22 cellular contexts compared by ENCODE assay signal in the genomic region with DNA sequence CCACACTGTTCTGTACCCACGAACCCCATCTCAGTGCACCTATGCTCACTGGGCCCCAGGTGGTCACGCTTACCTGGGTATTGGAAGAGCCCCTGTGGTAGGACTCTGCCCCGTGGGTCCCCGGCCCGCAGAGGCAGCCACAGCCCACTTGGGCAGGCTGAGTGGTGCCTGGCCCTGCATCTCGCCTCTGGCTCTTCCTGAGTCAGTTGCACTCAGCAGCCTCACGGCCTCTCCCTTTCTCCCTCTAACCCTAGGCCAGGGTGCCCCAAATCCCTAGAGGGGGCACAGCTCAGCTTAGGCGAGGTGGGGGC.
"Had no signal": no experiment of that assay in that cellular context is flagged by ENCODE, and none has a peak within 500 bp of the region (broad histone marks: within the 10 kb centered on the region; RNA-seq: fewer than 3 reads in every experiment).

No MANE protein-coding gene starts in this region.

- H3K27me3 ChIP-seq: dorsolateral prefrontal cortex, hepatocyte, thyroid gland had no signal

- DNase-seq: activated CD4-positive, alpha-beta T cell treated with anti-CD3 and anti-CD28 coated beads, Interleukin-2, amount 50 U/mL, for 1 hour; activated CD8-positive, alpha-beta memory T cell treated with anti-CD3 and anti-CD28 coated beads, Interleukin-2, amount 10 ng/mL, durations not matched to agents 7 days and 5 days; activated naive CD4-positive, alpha-beta T cell treated with Interleukin-2 at 50 U/mL for 16 hours; activated naive CD8-positive, alpha-beta T cell treated with anti-CD3 and anti-CD28 coated beads, Interleukin-2, amount 50 U/mL, for 24 hours; activated T-cell treated with anti-CD3 and anti-CD28 coated beads, Interleukin-2, amount 50 U/mL, for 1 hour; anterior cingulate cortex; caudate nucleus; dorsolateral prefrontal cortex; endodermal cell; foreskin fibroblast; nucleus accumbens; sigmoid colon; stimulated activated CD4-positive, alpha-beta T cell treated with anti-CD3 and anti-CD28 coated beads, Interleukin-4, amount 100 ng/mL, for 4 hours; stimulated activated naive CD4-positive, alpha-beta T cell treated with Interleukin-2 at 50 U/mL for 16 hours; T-helper 9 cell; thyroid gland had no signal

- H3K9me3 ChIP-seq: sigmoid colon, thyroid gland had no signal

- H3K4me2 ChIP-seq: hepatocyte had no signal

- H3K4me3 Mint-ChIP-seq: activated CD8-positive, alpha-beta memory T cell treated with anti-CD3 and anti-CD28 coated beads, Interleukin-2, amount 10 ng/mL, durations not matched to agents 7 days and 5 days; activated naive CD8-positive, alpha-beta T cell treated with anti-CD3 and anti-CD28 coated beads, Interleukin-2, amount 50 U/mL, for 24 hours; brain; endodermal cell; natural killer cell treated with Interleukin-12 subunit alpha and Interleukin-12 subunit beta and Interleukin-15 and Interleukin-18, amount 100 ng/mL, for 72 hours had no signal

- H2AFZ ChIP-seq: hepatocyte had no signal

- H3K36me3 Mint-ChIP-seq: brain; natural killer cell treated with Interleukin-12 subunit alpha and Interleukin-12 subunit beta and Interleukin-15 and Interleukin-18, amount 100 ng/mL, for 72 hours had no signal

- ATAC-seq: activated CD4-positive, CD25-positive, alpha-beta regulatory T cell treated with anti-CD3 and anti-CD28 coated beads, Interleukin-2, amount 50 U/mL, for 24 hours; activated CD8-positive, alpha-beta memory T cell treated with anti-CD3 and anti-CD28 coated beads, Interleukin-2, amount 10 ng/mL, durations not matched to agents 7 days and 5 days; activated naive CD8-positive, alpha-beta T cell treated with anti-CD3 and anti-CD28 coated beads, Interleukin-2, amount 50 U/mL, for 24 hours; natural killer cell treated with Interleukin-12 subunit alpha and Interleukin-12 subunit beta and Interleukin-15 and Interleukin-18, amount 100 ng/mL, for 72 hours had no signal

- H3K4me3 ChIP-seq: dorsolateral prefrontal cortex, hepatocyte, sigmoid colon, thyroid gland had no signal

- H3K27me3 Mint-ChIP-seq: activated CD8-positive, alpha-beta memory T cell treated with anti-CD3 and anti-CD28 coated beads, Interleukin-2, amount 10 ng/mL, durations not matched to agents 7 days and 5 days; activated naive CD8-positive, alpha-beta T cell treated with anti-CD3 and anti-CD28 coated beads, Interleukin-2, amount 50 U/mL, for 24 hours; natural killer cell treated with Interleukin-12 subunit alpha and Interleukin-12 subunit beta and Interleukin-15 and Interleukin-18, amount 100 ng/mL, for 72 hours had no signal

- H3K27ac ChIP-seq: dorsolateral prefrontal cortex, epithelial cell of prostate, hepatocyte, sigmoid colon, thyroid gland had no signal

- H3K79me2 ChIP-seq: hepatocyte had no signal

- H3K4me1 Mint-ChIP-seq: endodermal cell had no signal

- H3K9me3 Mint-ChIP-seq: activated naive CD8-positive, alpha-beta T cell treated with anti-CD3 and anti-CD28 coated beads, Interleukin-2, amount 50 U/mL, for 24 hours; activated T-helper 2 cell treated with anti-CD3 and anti-CD28 coated beads, Interferon-gamma antibody, Interleukin-2, Interleukin-4, amounts not matched to agents 10 μg/mL and 5 μg/mL and 100 μg/mL, durations not matched to agents 14 hours and 24 hours and 36 hours; brain; endodermal cell; natural killer cell treated with Interleukin-12 subunit alpha and Interleukin-12 subunit beta and Interleukin-15 and Interleukin-18, amount 100 ng/mL, for 72 hours had no signal

- H3K27ac Mint-ChIP-seq: activated naive CD8-positive, alpha-beta T cell treated with anti-CD3 and anti-CD28 coated beads, Interleukin-2, amount 50 U/mL, for 24 hours; activated T-helper 2 cell treated with anti-CD3 and anti-CD28 coated beads, Interferon-gamma antibody, Interleukin-2, Interleukin-4, amounts not matched to agents 10 μg/mL and 5 μg/mL and 100 μg/mL, durations not matched to agents 14 hours and 24 hours and 36 hours; endodermal cell had no signal
